25 cellular contexts compared by ENCODE assay signal in the genomic region with DNA sequence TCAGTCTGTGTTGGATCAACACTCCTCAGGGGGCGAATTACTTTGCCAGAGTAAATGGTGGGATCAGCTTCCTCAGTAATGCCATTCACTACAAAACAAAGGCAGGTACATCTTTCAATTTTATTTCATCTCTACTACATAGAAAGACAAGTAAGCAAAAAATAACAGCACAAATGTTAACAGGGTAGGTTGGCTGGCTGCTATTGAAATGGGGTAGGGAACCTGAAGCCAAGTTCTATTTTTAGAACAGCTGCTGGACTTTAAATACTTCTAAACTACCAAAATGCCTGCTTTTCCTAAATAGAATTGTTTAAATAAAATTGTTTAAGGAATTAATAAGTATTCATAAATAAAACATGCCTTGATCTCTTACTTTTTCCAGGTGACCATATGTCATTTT. TPM values are rescaled to one million over a fixed set of nuclear protein-coding genes. Genes with fewer than 3 reads are reported as not detected.
DNase-seq lines count a peak whose midpoint lies in the region; ATAC-seq and TF ChIP-seq lines count a peak whose summit lies in the region.
"Had no signal": no experiment of that assay in that cellular context is flagged by ENCODE, and none has a peak within 500 bp of the region (broad histone marks: within the 10 kb centered on the region; RNA-seq: fewer than 3 reads in every experiment).

No MANE protein-coding gene starts in this region.

- peak overlapping the region; percentile 91 for H3K27ac Mint-ChIP-seq in activated T-cell treated with anti-CD3 and anti-CD28 coated beads, Interleukin-2, amount 50 U/mL, for 72 hours
- H3K27ac Mint-ChIP-seq in HFFc6, result peak overlapping the region; percentile 46

- peaks cover 9% of the 10 kb centered on the region for H3K4me1 Mint-ChIP-seq in activated T-cell treated with anti-CD3 and anti-CD28 coated beads, Interleukin-2, amount 50 U/mL, for 72 hours (ENCODE audit: low read depth)
- H3K4me1 Mint-ChIP-seq in HFFc6 (ENCODE audit: low read depth), result peaks cover 49% of the 10 kb centered on the region

- in situ Hi-C loops in brain microvascular endothelial cell (cut with HindIII; ENCODE audit: low pct_ligation_motif_present, low sequenced_read_pairs), result no loop called here

- H3K4me3 ChIP-seq in brain microvascular endothelial cell (ENCODE audit: low read depth, low read length) (no peak overlapping the region), osteoblast (ENCODE audit: insufficient read depth, low read length) (no peak overlapping the region)
- H3K4me3 ChIP-seq: adrenal gland, Peyer's patch, upper lobe of left lung had no signal

- H3K4me3 Mint-ChIP-seq in activated T-cell treated with anti-CD3 and anti-CD28 coated beads, Interleukin-2, amount 50 U/mL, for 72 hours, result no peak overlapping the region
- no peak overlapping the region for H3K4me3 Mint-ChIP-seq in HFFc6

- ATAC-seq in activated T-cell treated with anti-CD3 and anti-CD28 coated beads, Interleukin-2, amount 50 U/mL, for 72 hours (replicated peaks in 1 of 2), result no peak
- ATAC-seq in GM21423 (IDR thresholded peaks at IDR 0.05; ENCODE audit: unreplicated experiment), result no peak

- DNase-seq in activated T-cell treated with anti-CD3 and anti-CD28 coated beads, Interleukin-2, amount 50 U/mL, for 72 hours, result no peak
- DNase-seq in activated T-cell treated with anti-CD3 and anti-CD28 coated beads for 4 hours (no peak), HFFc6 (no peak), brain microvascular endothelial cell (no peak), osteoblast (ENCODE audit: insufficient read length, low spot score, missing footprints) (no peak), SHP77 (lab: John Stamatoyannopoulos, UW) (no peak), amniotic stem cell (lab: John Stamatoyannopoulos, UW) (no peak)
- DNase-seq: adrenal gland; Caco-2; central memory CD4-positive, alpha-beta T cell; DND-41; foreskin melanocyte; NCI-H146; NCI-H2171; NCI-H524; occipital lobe; Peyer's patch; retina; stimulated activated CD4-positive, alpha-beta T cell treated with anti-CD3 and anti-CD28 coated beads, Interleukin-12 subunit alpha, Interleukin-12 subunit beta, amount 100 ng/mL, for 4 hours; T-helper 2 cell; upper lobe of left lung had no signal

- peaks cover 7 to 42% of the 10 kb centered on the region in 2 donors for H3K36me3 Mint-ChIP-seq in activated T-cell treated with anti-CD3 and anti-CD28 coated beads, Interleukin-2, amount 50 U/mL, for 72 hours (ENCODE audit: insufficient read depth in 2 of 2)
- peaks cover 73% of the 10 kb centered on the region for H3K36me3 Mint-ChIP-seq in HFFc6 (ENCODE audit: low read depth)

- H3K9me3 Mint-ChIP-seq in activated T-cell treated with anti-CD3 and anti-CD28 coated beads, Interleukin-2, amount 50 U/mL, for 72 hours, result no peaks in the 10 kb centered on the region
- no peaks in the 10 kb centered on the region for H3K9me3 Mint-ChIP-seq in HFFc6

- no peak overlapping the region for H2AFZ ChIP-seq in osteoblast (ENCODE audit: low read length)

- peaks cover 22% of the 10 kb centered on the region for H3K79me2 ChIP-seq in osteoblast (ENCODE audit: insufficient read depth, low read length)

- TF ChIP-seq CTCF in HFFc6 (IDR thresholded peaks at IDR 0.05), result no peak
- TF ChIP-seq CTCF in brain microvascular endothelial cell (IDR thresholded peaks at IDR 0.05; ENCODE audit: low read depth, low read length, missing control alignments), result no peak
- no peak for TF ChIP-seq CTCF in osteoblast (IDR thresholded peaks at IDR 0.05; ENCODE audit: extremely low read depth, low read depth, low read length)

- H3K27me3 ChIP-seq in brain microvascular endothelial cell (replicated peaks) (no peaks in the 10 kb centered on the region), osteoblast (ENCODE audit: insufficient read depth, low read length) (no peaks in the 10 kb centered on the region)
- H3K27me3 ChIP-seq: adrenal gland, Peyer's patch, upper lobe of left lung had no signal

- peaks cover 5% of the 10 kb centered on the region for H4K20me1 ChIP-seq in osteoblast (ENCODE audit: insufficient read depth, low read length)

- H3K4me2 ChIP-seq in osteoblast (ENCODE audit: insufficient read depth, low read length), result no peak overlapping the region

- peaks cover 15% of the 10 kb centered on the region for H3K4me1 ChIP-seq in osteoblast (ENCODE audit: insufficient read depth, low read length)
- H3K4me1 ChIP-seq: adrenal gland, Caco-2, Peyer's patch, upper lobe of left lung had no signal

- H3K36me3 ChIP-seq in brain microvascular endothelial cell (replicated peaks) (peaks cover 66% of the 10 kb centered on the region), osteoblast (ENCODE audit: insufficient read depth, low read length) (peaks cover 91% of the 10 kb centered on the region)

- H3K27ac ChIP-seq in brain microvascular endothelial cell (peak overlapping the region; percentile 55), osteoblast (ENCODE audit: low read depth, low read length) (peak overlapping the region; percentile 12)
- H3K27ac ChIP-seq: adrenal gland, Peyer's patch, upper lobe of left lung, VCaP had no signal

- H3K27me3 Mint-ChIP-seq in activated T-cell treated with anti-CD3 and anti-CD28 coated beads, Interleukin-2, amount 50 U/mL, for 72 hours (ENCODE audit: low read depth), result no peaks in the 10 kb centered on the region
- H3K27me3 Mint-ChIP-seq in HFFc6 (ENCODE audit: insufficient read depth), result no peaks in the 10 kb centered on the region

- H3K9me3 ChIP-seq in osteoblast (ENCODE audit: low read depth, low read length), result no peaks in the 10 kb centered on the region
- H3K9me3 ChIP-seq: adrenal gland, Caco-2, Peyer's patch, upper lobe of left lung had no signal

RNA-seq across cellular contexts. Expression of gene NRAS, which starts 7.3 kb away (rescaled TPM):
- 10 to 100 TPM; 63.8 to 73.6 TPM for total RNA-seq in activated T-cell treated with anti-CD3 and anti-CD28 coated beads, Interleukin-2, amount 50 U/mL, for 72 hours
- total RNA-seq in HFFc6 (2021; fragmentation: NEBNext Ultra II Directional; extraction: Animal tissue kit (Norgen Biotek cat#: 25700)), result 10 to 100 TPM; 38.9 to 60.1 (median 49.8) TPM
- 62.2 and 67.0 TPM in 2 replicates for total RNA-seq in osteoblast

RNA-seq across cellular contexts. Expression of gene AMPD1, which starts 28.6 kb away (rescaled TPM):
- total RNA-seq in activated T-cell treated with anti-CD3 and anti-CD28 coated beads, Interleukin-2, amount 50 U/mL, for 72 hours, result under 1 TPM in 1 of 2 donors, not detected in 1; 0.17 TPM
- total RNA-seq in HFFc6 (2021; fragmentation: NEBNext Ultra II Directional; extraction: Animal tissue kit (Norgen Biotek cat#: 25700)), result not detected
- total RNA-seq in osteoblast, result not detected in 2 replicates
- total RNA-seq: adrenal gland, Caco-2, lung microvascular endothelial cell, occipital lobe, SK-MEL-5 had no signal

RNA-seq across cellular contexts. Expression of gene CSDE1, which starts 33.9 kb away (rescaled TPM):
- 100 to 1,000 TPM; 478 to 479 TPM for total RNA-seq in activated T-cell treated with anti-CD3 and anti-CD28 coated beads, Interleukin-2, amount 50 U/mL, for 72 hours
- 100 to 1,000 TPM; 508 to 582 (median 527) TPM for total RNA-seq in HFFc6 (2021; fragmentation: NEBNext Ultra II Directional; extraction: Animal tissue kit (Norgen Biotek cat#: 25700))
- 573 and 599 TPM in 2 replicates for total RNA-seq in osteoblast

RNA-seq across cellular contexts. Expression of gene DENND2C, which starts 54.1 kb away (rescaled TPM):
- 1 to 10 TPM in 1 of 2 donors, under 1 TPM in 1; 0.88 to 2.2 TPM for total RNA-seq in activated T-cell treated with anti-CD3 and anti-CD28 coated beads, Interleukin-2, amount 50 U/mL, for 72 hours
- 1 to 10 TPM; 1.5 to 2.0 (median 1.8) TPM for total RNA-seq in HFFc6 (2021; fragmentation: NEBNext Ultra II Directional; extraction: Animal tissue kit (Norgen Biotek cat#: 25700))
- 8.3 and 8.8 TPM in 2 replicates for total RNA-seq in osteoblast

RNA-seq across cellular contexts. Expression of gene SIKE1, which starts 56.6 kb away (rescaled TPM):
- total RNA-seq in activated T-cell treated with anti-CD3 and anti-CD28 coated beads, Interleukin-2, amount 50 U/mL, for 72 hours, result 10 to 100 TPM; 55.7 to 64.7 TPM
- 10 to 100 TPM; 39.1 to 48.7 (median 42.0) TPM for total RNA-seq in HFFc6 (2021; fragmentation: NEBNext Ultra II Directional; extraction: Animal tissue kit (Norgen Biotek cat#: 25700))
- 52.5 and 56.3 TPM in 2 replicates for total RNA-seq in osteoblast
